ENCODE assay signal across 8 cellular contexts in the genomic region with DNA sequence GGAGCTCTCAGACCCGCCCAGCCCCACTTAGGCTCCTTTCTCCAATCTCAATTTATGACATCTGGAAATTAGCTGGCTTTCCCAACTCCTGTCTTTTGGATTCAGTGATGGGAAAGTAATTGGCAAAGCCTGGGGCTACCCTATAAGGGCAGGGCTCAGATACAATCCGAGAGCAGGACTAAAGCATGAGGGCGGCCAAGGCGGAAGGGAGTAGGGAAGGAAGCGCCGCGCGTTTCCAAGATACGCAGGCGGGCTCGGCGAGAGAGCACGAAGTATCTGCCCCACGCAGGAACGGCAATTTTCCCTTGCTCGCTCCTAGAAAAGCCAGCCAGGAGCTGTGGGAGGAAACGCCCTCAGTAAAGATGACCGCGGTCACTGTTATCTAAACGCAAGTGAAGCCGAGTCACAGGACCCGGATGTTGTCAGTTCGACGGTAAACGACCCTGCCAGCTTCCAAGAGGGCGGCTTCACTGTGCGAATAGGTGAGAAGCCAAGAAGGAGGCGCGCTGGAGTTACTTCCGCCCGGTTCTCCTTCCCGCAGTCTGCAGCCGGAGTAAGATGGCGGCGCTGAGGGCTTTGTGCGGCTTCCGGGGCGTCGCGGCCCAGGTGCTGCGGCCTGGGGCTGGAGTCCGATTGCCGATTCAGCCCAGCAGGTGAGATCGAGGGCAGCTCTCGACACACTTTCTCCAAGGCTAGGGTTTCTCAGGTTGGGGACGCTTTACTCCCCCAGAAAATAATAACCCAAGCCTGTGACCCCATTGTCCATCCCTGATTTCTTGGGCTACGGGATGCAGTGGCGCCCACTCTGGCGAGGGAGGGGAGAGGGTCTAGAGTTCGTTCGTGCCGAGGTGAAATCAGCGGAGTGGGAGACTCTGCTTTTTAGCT. TPM values are rescaled to one million over a fixed set of nuclear protein-coding genes. Genes with fewer than 3 reads are reported as not detected.
DNase-seq lines count a peak whose midpoint lies in the region; TF ChIP-seq lines count a peak whose summit lies in the region.

A gene (plus strand): TSS at position 540 of the 885 bp plus-strand sequence. CDS start 19 bp downstream, at position 559.

- H3K4me1 ChIP-seq in neuron (ENCODE audit: insufficient read depth, low read length) (peaks cover 26% of the 10 kb centered on the region), subcutaneous abdominal adipose tissue (ENCODE audit: control insufficient read depth in 5 of 5, insufficient read depth in 5 of 5, low read length in 5 of 5) (peaks cover 42 to 78% (median 63%) of the 10 kb centered on the region in 5 donors)

- H3K9ac ChIP-seq in subcutaneous abdominal adipose tissue (ENCODE audit: low read length in 5 of 5), result peak within 1 kb of the TSS; percentile 86 to 94 (median 93)

- H2AFZ ChIP-seq in neuron (ENCODE audit: low read depth, low read length), result peak within 1 kb of the TSS; percentile 43

- H3K4me3 ChIP-seq in GM06990 (replicated peaks; ENCODE audit: low read depth, low read length) (peak within 1 kb of the TSS; percentile 95), HFF-Myc (replicated peaks; ENCODE audit: low read depth, low read length) (peak within 1 kb of the TSS; percentile 85), neuron (ENCODE audit: low read length) (peak within 1 kb of the TSS; percentile 88), subcutaneous abdominal adipose tissue (ENCODE audit: low read depth in 1 of 5, low read length in 5 of 5) (peak within 1 kb of the TSS; percentile 86 to 97 (median 93))

- TF ChIP-seq CTCF in GM06990 (IDR thresholded peaks at IDR 0.05; ENCODE audit: insufficient read depth, low read length, poor library complexity, severe bottlenecking) (peak; percentile 45), HFF-Myc (IDR thresholded peaks at IDR 0.05; ENCODE audit: low read depth, low read length, missing control alignments) (no peak)

- H3K36me3 ChIP-seq in GM06990 (ENCODE audit: control insufficient read depth, insufficient read depth, low read length), result peaks cover under 1% of the 10 kb centered on the region
- peaks cover 34% of the 10 kb centered on the region for H3K36me3 ChIP-seq in neuron (ENCODE audit: insufficient read depth, low read length)
- H3K36me3 ChIP-seq in subcutaneous abdominal adipose tissue (ENCODE audit: control insufficient read depth in 5 of 5, insufficient read depth in 5 of 5, low read length in 5 of 5), result peaks cover 7 to 30% (median 12%) of the 10 kb centered on the region in 5 donors

- DNase-seq in GM06990 (ENCODE audit: extremely low read depth, insufficient read length) (peak; percentile 90), HFF-Myc (ENCODE audit: extremely low read depth, low read depth) (peak; percentile 98), MV-4-11 (lab: John Stamatoyannopoulos, UW) (peak; percentile 98), SK-MEL-5 (ENCODE audit: low read depth, low spot score) (peak; percentile 99), foreskin melanocyte (peak; percentile 98)
- DNase-seq in activated naive CD4-positive, alpha-beta T cell treated with Interleukin-2 at 50 U/mL for 16 hours, result peak; percentile 95

- peak within 1 kb of the TSS; percentile 100 for H3K27ac ChIP-seq in subcutaneous abdominal adipose tissue (ENCODE audit: low read depth, low read length)

- no peaks in the 10 kb centered on the region for H3K27me3 ChIP-seq in GM06990 (replicated peaks; ENCODE audit: control insufficient read depth, insufficient read depth, low read length)
- H3K27me3 ChIP-seq in neuron (ENCODE audit: insufficient read depth, low read length), result no peaks in the 10 kb centered on the region
- H3K27me3 ChIP-seq in subcutaneous abdominal adipose tissue (ENCODE audit: control insufficient read depth in 5 of 5, insufficient read depth in 4 of 5, low read length in 5 of 5), result peaks cover 0 to 9% (median 0%) of the 10 kb centered on the region in 5 donors

- in situ Hi-C loops in SK-MEL-5 (cut with HindIII; ENCODE audit: low pct_unique_long_range_greater_than_20kb, low sequenced_read_pairs), result loop anchor here (25.0 kb wide), 1 partner anchor 185 kb away; no protein-coding TSS in a partner anchor

- H3K9me3 ChIP-seq in neuron (ENCODE audit: low read length) (no peaks in the 10 kb centered on the region), subcutaneous abdominal adipose tissue (ENCODE audit: control insufficient read depth in 5 of 5, low read length in 5 of 5) (no peaks in the 10 kb centered on the region)

RNA-seq across cellular contexts. Expression of the gene that starts here (rescaled TPM):
- 134 and 147 TPM in 2 replicates for total RNA-seq in SK-MEL-5 (2014; rRNA removed; shearing (Covaris generic))
- polyA plus RNA-seq in SK-MEL-5 (2015; cell fraction: cytosol; rRNA removed), result 126 and 140 TPM in 2 replicates
- 86.5 and 122 TPM in 2 replicates for polyA plus RNA-seq in SK-MEL-5 (2015; cell fraction: nucleus; rRNA removed)

Comparison
In these comparisons a context has a peak if more than half of its experiments do, and no peak if none do; other contexts are left out.
1. Peak in every context shown above with its lines: DNase-seq, H3K4me3 ChIP-seq and H3K27ac ChIP-seq.